In genomic region chr1:199302554-199302953, GRCh38 we compare ENCODE assay signal across 14 cellular contexts.
A peak's percentile ranks its signal among the peaks of the same experiment; 100 is the strongest.
DNase-seq lines count a peak whose midpoint lies in the region; ATAC-seq and TF ChIP-seq lines count a peak whose summit lies in the region.
"Had no signal": no experiment of that assay in that cellular context is flagged by ENCODE, and none has a peak within 500 bp of the region (broad histone marks: within the 10 kb centered on the region; RNA-seq: fewer than 3 reads in every experiment).

No MANE protein-coding gene starts in this region.

- no peak overlapping the region for H3K4me3 ChIP-seq in fibroblast of mammary gland (ENCODE audit: control insufficient read depth, low read depth, low read length)
- H3K4me3 ChIP-seq: right lobe of liver had no signal

- no peaks in the 10 kb centered on the region for H3K9me3 Mint-ChIP-seq in activated naive CD4-positive, alpha-beta T cell treated with anti-CD3 and anti-CD28 coated beads, Interleukin-2, amount 50 U/mL, for 24 hours
- H3K9me3 Mint-ChIP-seq in activated T-helper 17 cell treated with anti-CD3 and anti-CD28 coated beads, Interleukin-2, amount 50 U/mL, for 72 hours, result no peaks in the 10 kb centered on the region
- H3K9me3 Mint-ChIP-seq in stimulated activated naive CD8-positive, alpha-beta T cell treated with anti-CD3 and anti-CD28 coated beads, Interleukin-15, Interleukin-2, amounts not matched to agents 100 ng/mL and 50 ng/mL, for 24 hours, result peaks cover 3% of the 10 kb centered on the region

- ATAC-seq in activated T-helper 17 cell treated with anti-CD3 and anti-CD28 coated beads, Interleukin-2, amount 50 U/mL, for 72 hours (replicated peaks), result peak; percentile 28
- ATAC-seq in HG02938 (IDR thresholded peaks at IDR 0.05; ENCODE audit: unreplicated experiment) (no peak), GM18868 (IDR thresholded peaks at IDR 0.05; ENCODE audit: unreplicated experiment) (no peak)
- ATAC-seq: right lobe of liver had no signal

- in situ Hi-C loops in GM13977 (cut with MboI; ENCODE audit: low pct_unique_long_range_greater_than_20kb, low sequenced_read_pairs, unreplicated experiment), result no loop called here

- peak overlapping the region; percentile 44 for H3K27ac Mint-ChIP-seq in activated naive CD4-positive, alpha-beta T cell treated with anti-CD3 and anti-CD28 coated beads, Interleukin-2, amount 50 U/mL, for 24 hours
- no peak overlapping the region for H3K27ac Mint-ChIP-seq in activated T-helper 17 cell treated with anti-CD3 and anti-CD28 coated beads, Interleukin-2, amount 50 U/mL, for 72 hours
- peak overlapping the region; percentile 88 for H3K27ac Mint-ChIP-seq in stimulated activated naive CD8-positive, alpha-beta T cell treated with anti-CD3 and anti-CD28 coated beads, Interleukin-15, Interleukin-2, amounts not matched to agents 100 ng/mL and 50 ng/mL, for 24 hours

- TF ChIP-seq CTCF in fibroblast of mammary gland (conservative IDR thresholded peaks at IDR 0.05; ENCODE audit: control insufficient read depth, insufficient read depth, low read depth, low read length) (no peak), GM13977 (IDR thresholded peaks at IDR 0.05; ENCODE audit: extremely low read depth, insufficient read depth, missing control alignments) (no peak)

- peaks cover 4% of the 10 kb centered on the region for H3K27me3 Mint-ChIP-seq in activated naive CD4-positive, alpha-beta T cell treated with anti-CD3 and anti-CD28 coated beads, Interleukin-2, amount 50 U/mL, for 24 hours
- H3K27me3 Mint-ChIP-seq in activated T-helper 17 cell treated with anti-CD3 and anti-CD28 coated beads, Interleukin-2, amount 50 U/mL, for 72 hours, result peaks cover 14% of the 10 kb centered on the region
- peaks cover 21% of the 10 kb centered on the region for H3K27me3 Mint-ChIP-seq in stimulated activated naive CD8-positive, alpha-beta T cell treated with anti-CD3 and anti-CD28 coated beads, Interleukin-15, Interleukin-2, amounts not matched to agents 100 ng/mL and 50 ng/mL, for 24 hours

- no peak overlapping the region for H3K4me3 Mint-ChIP-seq in activated naive CD4-positive, alpha-beta T cell treated with anti-CD3 and anti-CD28 coated beads, Interleukin-2, amount 50 U/mL, for 24 hours
- H3K4me3 Mint-ChIP-seq in activated T-helper 17 cell treated with anti-CD3 and anti-CD28 coated beads, Interleukin-2, amount 50 U/mL, for 72 hours, result no peak overlapping the region
- H3K4me3 Mint-ChIP-seq in stimulated activated naive CD8-positive, alpha-beta T cell treated with anti-CD3 and anti-CD28 coated beads, Interleukin-15, Interleukin-2, amounts not matched to agents 100 ng/mL and 50 ng/mL, for 24 hours, result peak overlapping the region; percentile 37

- H3K4me1 Mint-ChIP-seq in activated naive CD4-positive, alpha-beta T cell treated with anti-CD3 and anti-CD28 coated beads, Interleukin-2, amount 50 U/mL, for 24 hours, result peaks cover 11% of the 10 kb centered on the region
- no peaks in the 10 kb centered on the region for H3K4me1 Mint-ChIP-seq in activated T-helper 17 cell treated with anti-CD3 and anti-CD28 coated beads, Interleukin-2, amount 50 U/mL, for 72 hours
- peaks cover 30% of the 10 kb centered on the region for H3K4me1 Mint-ChIP-seq in stimulated activated naive CD8-positive, alpha-beta T cell treated with anti-CD3 and anti-CD28 coated beads, Interleukin-15, Interleukin-2, amounts not matched to agents 100 ng/mL and 50 ng/mL, for 24 hours (ENCODE audit: low read depth)

- no peaks in the 10 kb centered on the region for H3K36me3 Mint-ChIP-seq in activated naive CD4-positive, alpha-beta T cell treated with anti-CD3 and anti-CD28 coated beads, Interleukin-2, amount 50 U/mL, for 24 hours
- H3K36me3 Mint-ChIP-seq in activated T-helper 17 cell treated with anti-CD3 and anti-CD28 coated beads, Interleukin-2, amount 50 U/mL, for 72 hours (ENCODE audit: low read depth), result no peaks in the 10 kb centered on the region
- no peaks in the 10 kb centered on the region for H3K36me3 Mint-ChIP-seq in stimulated activated naive CD8-positive, alpha-beta T cell treated with anti-CD3 and anti-CD28 coated beads, Interleukin-15, Interleukin-2, amounts not matched to agents 100 ng/mL and 50 ng/mL, for 24 hours (ENCODE audit: low read depth)

- DNase-seq in activated naive CD4-positive, alpha-beta T cell treated with anti-CD3 and anti-CD28 coated beads, Interleukin-2, amount 50 U/mL, for 16 hours, result no peak
- DNase-seq in fibroblast of mammary gland (ENCODE audit: low read depth), result peak; percentile 26
- DNase-seq in GM13977 (ENCODE audit: low spot score), result no peak
- DNase-seq: activated gamma-delta T cell treated with Interleukin-2 at 50 U/mL for 16 hours, NCI-H187 treated with DMSO at 0.1 percent for 48 hours, NCI-H446, nucleus accumbens, right lobe of liver, SHP77 had no signal
